Comparison of ENCODE assay signal across 1 cellular context in the genomic region with DNA sequence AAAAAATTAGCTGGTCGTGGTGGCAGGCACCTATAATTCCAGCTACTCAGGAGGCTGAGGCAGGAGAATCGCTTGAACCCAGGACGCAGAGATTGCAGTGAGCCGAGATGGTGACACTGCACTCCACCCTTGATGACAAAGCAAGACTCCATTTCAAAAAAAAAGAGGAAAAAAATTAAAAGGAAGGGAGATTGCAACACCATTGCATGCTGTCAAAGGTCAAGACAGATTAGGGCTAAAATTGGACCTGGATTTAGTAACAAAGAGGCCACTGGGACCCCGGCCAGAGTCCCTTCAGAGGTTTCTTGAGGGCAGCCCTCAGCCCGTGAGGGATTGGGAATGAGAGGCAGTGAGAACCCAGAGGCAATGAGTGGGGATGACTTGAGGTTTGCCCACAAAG.
TF ChIP-seq lines count a peak whose summit lies in the region.

No MANE protein-coding gene starts in this region.

TF ChIP-seq in K562, 482 proteins besides CTCF, POLR2A, EP300 and RAD21 (continued from another document and continues in another):
- TF ChIP-seq, protein P1, sequence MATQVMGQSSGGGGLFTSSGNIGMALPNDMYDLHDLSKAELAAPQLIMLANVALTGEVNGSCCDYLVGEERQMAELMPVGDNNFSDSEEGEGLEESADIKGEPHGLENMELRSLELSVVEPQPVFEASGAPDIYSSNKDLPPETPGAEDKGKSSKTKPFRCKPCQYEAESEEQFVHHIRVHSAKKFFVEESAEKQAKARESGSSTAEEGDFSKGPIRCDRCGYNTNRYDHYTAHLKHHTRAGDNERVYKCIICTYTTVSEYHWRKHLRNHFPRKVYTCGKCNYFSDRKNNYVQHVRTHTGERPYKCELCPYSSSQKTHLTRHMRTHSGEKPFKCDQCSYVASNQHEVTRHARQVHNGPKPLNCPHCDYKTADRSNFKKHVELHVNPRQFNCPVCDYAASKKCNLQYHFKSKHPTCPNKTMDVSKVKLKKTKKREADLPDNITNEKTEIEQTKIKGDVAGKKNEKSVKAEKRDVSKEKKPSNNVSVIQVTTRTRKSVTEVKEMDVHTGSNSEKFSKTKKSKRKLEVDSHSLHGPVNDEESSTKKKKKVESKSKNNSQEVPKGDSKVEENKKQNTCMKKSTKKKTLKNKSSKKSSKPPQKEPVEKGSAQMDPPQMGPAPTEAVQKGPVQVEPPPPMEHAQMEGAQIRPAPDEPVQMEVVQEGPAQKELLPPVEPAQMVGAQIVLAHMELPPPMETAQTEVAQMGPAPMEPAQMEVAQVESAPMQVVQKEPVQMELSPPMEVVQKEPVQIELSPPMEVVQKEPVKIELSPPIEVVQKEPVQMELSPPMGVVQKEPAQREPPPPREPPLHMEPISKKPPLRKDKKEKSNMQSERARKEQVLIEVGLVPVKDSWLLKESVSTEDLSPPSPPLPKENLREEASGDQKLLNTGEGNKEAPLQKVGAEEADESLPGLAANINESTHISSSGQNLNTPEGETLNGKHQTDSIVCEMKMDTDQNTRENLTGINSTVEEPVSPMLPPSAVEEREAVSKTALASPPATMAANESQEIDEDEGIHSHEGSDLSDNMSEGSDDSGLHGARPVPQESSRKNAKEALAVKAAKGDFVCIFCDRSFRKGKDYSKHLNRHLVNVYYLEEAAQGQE (CRISPR knock-in tag; IDR thresholded peaks at IDR 0.05; ENCODE audit: low read depth) = no peak
- TF ChIP-seq, protein P2, sequence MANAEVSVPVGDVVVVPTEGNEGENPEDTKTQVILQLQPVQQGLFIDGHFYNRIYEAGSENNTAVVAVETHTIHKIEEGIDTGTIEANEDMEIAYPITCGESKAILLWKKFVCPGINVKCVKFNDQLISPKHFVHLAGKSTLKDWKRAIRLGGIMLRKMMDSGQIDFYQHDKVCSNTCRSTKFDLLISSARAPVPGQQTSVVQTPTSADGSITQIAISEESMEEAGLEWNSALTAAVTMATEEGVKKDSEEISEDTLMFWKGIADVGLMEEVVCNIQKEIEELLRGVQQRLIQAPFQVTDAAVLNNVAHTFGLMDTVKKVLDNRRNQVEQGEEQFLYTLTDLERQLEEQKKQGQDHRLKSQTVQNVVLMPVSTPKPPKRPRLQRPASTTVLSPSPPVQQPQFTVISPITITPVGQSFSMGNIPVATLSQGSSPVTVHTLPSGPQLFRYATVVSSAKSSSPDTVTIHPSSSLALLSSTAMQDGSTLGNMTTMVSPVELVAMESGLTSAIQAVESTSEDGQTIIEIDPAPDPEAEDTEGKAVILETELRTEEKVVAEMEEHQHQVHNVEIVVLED (CRISPR knock-in tag; IDR thresholded peaks at IDR 0.05) = no peak
- TF ChIP-seq U2AF2 (optimal IDR thresholded peaks at IDR 0.05; ENCODE audit: low read depth, low read length) (no peak), BACH1 (tag; IDR thresholded peaks at IDR 0.05) (no peak), NR2C1 (IDR thresholded peaks at IDR 0.05) (peak; percentile 83), NR2C1 (tag; IDR thresholded peaks at IDR 0.05) (peak; percentile 91), ADNP (tag; IDR thresholded peaks at IDR 0.05) (no peak), ZNF316 (IDR thresholded peaks at IDR 0.05) (peak; percentile 88), DNMT1 (IDR thresholded peaks at IDR 0.05) (no peak), HDAC2 (IDR thresholded peaks at IDR 0.05) (peak; percentile 44; the same call in 1 of the 2 replicates), SMARCE1 (IDR thresholded peaks at IDR 0.05) (peak; percentile 66; the same call in 1 of the 2 replicates), SLC30A9 (CRISPR knock-in tag; IDR thresholded peaks at IDR 0.05) (no peak), PTTG1 (tag; IDR thresholded peaks at IDR 0.05; ENCODE audit: low read depth) (no peak), SIN3B (IDR thresholded peaks at IDR 0.05; ENCODE audit: low read depth) (no peak), ZFP30 (CRISPR knock-in tag; IDR thresholded peaks at IDR 0.05; ENCODE audit: borderline replicate concordance) (no peak), EWSR1 (IDR thresholded peaks at IDR 0.05; ENCODE audit: borderline replicate concordance, low read depth, partially characterized antibody) (no peak), SP1 (CRISPR knock-in tag; IDR thresholded peaks at IDR 0.05) (no peak), STAT5B (CRISPR knock-in tag; IDR thresholded peaks at IDR 0.05) (no peak), FOXK2 (conservative IDR thresholded peaks at IDR 0.05 in 1 of 2, IDR thresholded peaks at IDR 0.05 in 1 of 2; ENCODE audit: low read depth in 2 of 2) (no peak), ARID2 (IDR thresholded peaks at IDR 0.05) (no peak), POU5F1 (IDR thresholded peaks at IDR 0.05; ENCODE audit: borderline replicate concordance, low read depth, low read length, partially characterized antibody) (no peak), KDM1A (IDR thresholded peaks at IDR 0.05) (peak; percentile 56 to 72; a peak in 2 of 4 replicates), MCM5 (IDR thresholded peaks at IDR 0.05; ENCODE audit: low read depth) (no peak), GATA2 (CRISPR knock-in tag; IDR thresholded peaks at IDR 0.05) (no peak), ZNF232 (CRISPR knock-in tag; IDR thresholded peaks at IDR 0.05) (no peak), NELFE (IDR thresholded peaks at IDR 0.05; ENCODE audit: insufficient read depth, insufficient read length) (no peak), LEF1 (IDR thresholded peaks at IDR 0.05) (peak; percentile 60; the same call in 1 of the 2 replicates), HMG20B (CRISPR knock-in tag; IDR thresholded peaks at IDR 0.05) (no peak), IFI16 (CRISPR knock-in tag; IDR thresholded peaks at IDR 0.05) (no peak), ZNF695 (CRISPR knock-in tag; IDR thresholded peaks at IDR 0.05) (no peak), ZNF717 (CRISPR knock-in tag; IDR thresholded peaks at IDR 0.05) (no peak), TSC22D4 (tag; IDR thresholded peaks at IDR 0.05) (no peak), ZNF583 (CRISPR knock-in tag; IDR thresholded peaks at IDR 0.05) (no peak), SMAD2 (IDR thresholded peaks at IDR 0.05; ENCODE audit: low read depth, low read length) (no peak), NFIC (IDR thresholded peaks at IDR 0.05) (no peak), TARDBP (IDR thresholded peaks at IDR 0.05) (no peak), ZNF696 (CRISPR knock-in tag; conservative IDR thresholded peaks at IDR 0.05) (no peak), SMARCA5 (IDR thresholded peaks at IDR 0.05) (no peak), CREB1 (IDR thresholded peaks at IDR 0.05) (no peak), CREB1 (CRISPR knock-in tag; IDR thresholded peaks at IDR 0.05) (no peak), NR2F6 (CRISPR knock-in tag; IDR thresholded peaks at IDR 0.05) (0 out of 2 replicates have a peak, but pooled peaks have one; percentile 34), ZKSCAN1 (IDR thresholded peaks at IDR 0.05; ENCODE audit: low read depth, low read length) (no peak), MCM2 (IDR thresholded peaks at IDR 0.05; ENCODE audit: low read depth) (no peak), PPARD (CRISPR knock-in tag; IDR thresholded peaks at IDR 0.05) (no peak), CEBPB (tag; IDR thresholded peaks at IDR 0.05) (peak; percentile 98), HNRNPUL1 (IDR thresholded peaks at IDR 0.05; ENCODE audit: low read length) (no peak), GABPB2 (CRISPR knock-in tag; conservative IDR thresholded peaks at IDR 0.05) (no peak), YBX1 (IDR thresholded peaks at IDR 0.05) (no peak), CBFA2T3 (IDR thresholded peaks at IDR 0.05) (no peak), ZNF584 (CRISPR knock-in tag; IDR thresholded peaks at IDR 0.05; ENCODE audit: low read depth) (no peak), ZNF143 (CRISPR knock-in tag; IDR thresholded peaks at IDR 0.05) (no peak), SETDB1 (IDR thresholded peaks at IDR 0.05; ENCODE audit: low read length) (no peak)
- TF ChIP-seq, protein P3, sequence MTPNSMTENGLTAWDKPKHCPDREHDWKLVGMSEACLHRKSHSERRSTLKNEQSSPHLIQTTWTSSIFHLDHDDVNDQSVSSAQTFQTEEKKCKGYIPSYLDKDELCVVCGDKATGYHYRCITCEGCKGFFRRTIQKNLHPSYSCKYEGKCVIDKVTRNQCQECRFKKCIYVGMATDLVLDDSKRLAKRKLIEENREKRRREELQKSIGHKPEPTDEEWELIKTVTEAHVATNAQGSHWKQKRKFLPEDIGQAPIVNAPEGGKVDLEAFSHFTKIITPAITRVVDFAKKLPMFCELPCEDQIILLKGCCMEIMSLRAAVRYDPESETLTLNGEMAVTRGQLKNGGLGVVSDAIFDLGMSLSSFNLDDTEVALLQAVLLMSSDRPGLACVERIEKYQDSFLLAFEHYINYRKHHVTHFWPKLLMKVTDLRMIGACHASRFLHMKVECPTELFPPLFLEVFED (CRISPR knock-in tag; conservative IDR thresholded peaks at IDR 0.05) = no peak
- TF ChIP-seq, protein P4, sequence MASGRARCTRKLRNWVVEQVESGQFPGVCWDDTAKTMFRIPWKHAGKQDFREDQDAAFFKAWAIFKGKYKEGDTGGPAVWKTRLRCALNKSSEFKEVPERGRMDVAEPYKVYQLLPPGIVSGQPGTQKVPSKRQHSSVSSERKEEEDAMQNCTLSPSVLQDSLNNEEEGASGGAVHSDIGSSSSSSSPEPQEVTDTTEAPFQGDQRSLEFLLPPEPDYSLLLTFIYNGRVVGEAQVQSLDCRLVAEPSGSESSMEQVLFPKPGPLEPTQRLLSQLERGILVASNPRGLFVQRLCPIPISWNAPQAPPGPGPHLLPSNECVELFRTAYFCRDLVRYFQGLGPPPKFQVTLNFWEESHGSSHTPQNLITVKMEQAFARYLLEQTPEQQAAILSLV (tag; IDR thresholded peaks at IDR 0.05) = 0 out of 2 replicates have a peak, but pooled peaks have one; percentile 20
- TF ChIP-seq, protein P5, sequence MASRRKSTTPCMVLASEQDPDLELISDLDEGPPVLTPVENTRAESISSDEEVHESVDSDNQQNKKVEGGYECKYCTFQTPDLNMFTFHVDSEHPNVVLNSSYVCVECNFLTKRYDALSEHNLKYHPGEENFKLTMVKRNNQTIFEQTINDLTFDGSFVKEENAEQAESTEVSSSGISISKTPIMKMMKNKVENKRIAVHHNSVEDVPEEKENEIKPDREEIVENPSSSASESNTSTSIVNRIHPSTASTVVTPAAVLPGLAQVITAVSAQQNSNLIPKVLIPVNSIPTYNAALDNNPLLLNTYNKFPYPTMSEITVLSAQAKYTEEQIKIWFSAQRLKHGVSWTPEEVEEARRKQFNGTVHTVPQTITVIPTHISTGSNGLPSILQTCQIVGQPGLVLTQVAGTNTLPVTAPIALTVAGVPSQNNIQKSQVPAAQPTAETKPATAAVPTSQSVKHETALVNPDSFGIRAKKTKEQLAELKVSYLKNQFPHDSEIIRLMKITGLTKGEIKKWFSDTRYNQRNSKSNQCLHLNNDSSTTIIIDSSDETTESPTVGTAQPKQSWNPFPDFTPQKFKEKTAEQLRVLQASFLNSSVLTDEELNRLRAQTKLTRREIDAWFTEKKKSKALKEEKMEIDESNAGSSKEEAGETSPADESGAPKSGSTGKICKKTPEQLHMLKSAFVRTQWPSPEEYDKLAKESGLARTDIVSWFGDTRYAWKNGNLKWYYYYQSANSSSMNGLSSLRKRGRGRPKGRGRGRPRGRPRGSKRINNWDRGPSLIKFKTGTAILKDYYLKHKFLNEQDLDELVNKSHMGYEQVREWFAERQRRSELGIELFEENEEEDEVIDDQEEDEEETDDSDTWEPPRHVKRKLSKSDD (conservative IDR thresholded peaks at IDR 0.05; ENCODE audit: low read length) = no peak
- TF ChIP-seq, protein P6, sequence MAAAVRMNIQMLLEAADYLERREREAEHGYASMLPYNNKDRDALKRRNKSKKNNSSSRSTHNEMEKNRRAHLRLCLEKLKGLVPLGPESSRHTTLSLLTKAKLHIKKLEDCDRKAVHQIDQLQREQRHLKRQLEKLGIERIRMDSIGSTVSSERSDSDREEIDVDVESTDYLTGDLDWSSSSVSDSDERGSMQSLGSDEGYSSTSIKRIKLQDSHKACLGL (CRISPR knock-in tag; IDR thresholded peaks at IDR 0.05; ENCODE audit: borderline replicate concordance, poor library complexity, severe bottlenecking) = no peak
- TF ChIP-seq, protein P7, sequence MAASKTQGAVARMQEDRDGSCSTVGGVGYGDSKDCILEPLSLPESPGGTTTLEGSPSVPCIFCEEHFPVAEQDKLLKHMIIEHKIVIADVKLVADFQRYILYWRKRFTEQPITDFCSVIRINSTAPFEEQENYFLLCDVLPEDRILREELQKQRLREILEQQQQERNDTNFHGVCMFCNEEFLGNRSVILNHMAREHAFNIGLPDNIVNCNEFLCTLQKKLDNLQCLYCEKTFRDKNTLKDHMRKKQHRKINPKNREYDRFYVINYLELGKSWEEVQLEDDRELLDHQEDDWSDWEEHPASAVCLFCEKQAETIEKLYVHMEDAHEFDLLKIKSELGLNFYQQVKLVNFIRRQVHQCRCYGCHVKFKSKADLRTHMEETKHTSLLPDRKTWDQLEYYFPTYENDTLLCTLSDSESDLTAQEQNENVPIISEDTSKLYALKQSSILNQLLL (CRISPR knock-in tag; IDR thresholded peaks at IDR 0.05; ENCODE audit: borderline replicate concordance) = no peak
- TF ChIP-seq, protein P8, sequence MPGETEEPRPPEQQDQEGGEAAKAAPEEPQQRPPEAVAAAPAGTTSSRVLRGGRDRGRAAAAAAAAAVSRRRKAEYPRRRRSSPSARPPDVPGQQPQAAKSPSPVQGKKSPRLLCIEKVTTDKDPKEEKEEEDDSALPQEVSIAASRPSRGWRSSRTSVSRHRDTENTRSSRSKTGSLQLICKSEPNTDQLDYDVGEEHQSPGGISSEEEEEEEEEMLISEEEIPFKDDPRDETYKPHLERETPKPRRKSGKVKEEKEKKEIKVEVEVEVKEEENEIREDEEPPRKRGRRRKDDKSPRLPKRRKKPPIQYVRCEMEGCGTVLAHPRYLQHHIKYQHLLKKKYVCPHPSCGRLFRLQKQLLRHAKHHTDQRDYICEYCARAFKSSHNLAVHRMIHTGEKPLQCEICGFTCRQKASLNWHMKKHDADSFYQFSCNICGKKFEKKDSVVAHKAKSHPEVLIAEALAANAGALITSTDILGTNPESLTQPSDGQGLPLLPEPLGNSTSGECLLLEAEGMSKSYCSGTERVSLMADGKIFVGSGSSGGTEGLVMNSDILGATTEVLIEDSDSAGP (CRISPR knock-in tag; IDR thresholded peaks at IDR 0.05) = no peak
- TF ChIP-seq, protein P9, sequence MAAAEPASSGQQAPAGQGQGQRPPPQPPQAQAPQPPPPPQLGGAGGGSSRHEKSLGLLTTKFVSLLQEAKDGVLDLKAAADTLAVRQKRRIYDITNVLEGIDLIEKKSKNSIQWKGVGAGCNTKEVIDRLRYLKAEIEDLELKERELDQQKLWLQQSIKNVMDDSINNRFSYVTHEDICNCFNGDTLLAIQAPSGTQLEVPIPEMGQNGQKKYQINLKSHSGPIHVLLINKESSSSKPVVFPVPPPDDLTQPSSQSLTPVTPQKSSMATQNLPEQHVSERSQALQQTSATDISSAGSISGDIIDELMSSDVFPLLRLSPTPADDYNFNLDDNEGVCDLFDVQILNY (CRISPR knock-in tag; IDR thresholded peaks at IDR 0.05) = no peak
- TF ChIP-seq, protein P10, sequence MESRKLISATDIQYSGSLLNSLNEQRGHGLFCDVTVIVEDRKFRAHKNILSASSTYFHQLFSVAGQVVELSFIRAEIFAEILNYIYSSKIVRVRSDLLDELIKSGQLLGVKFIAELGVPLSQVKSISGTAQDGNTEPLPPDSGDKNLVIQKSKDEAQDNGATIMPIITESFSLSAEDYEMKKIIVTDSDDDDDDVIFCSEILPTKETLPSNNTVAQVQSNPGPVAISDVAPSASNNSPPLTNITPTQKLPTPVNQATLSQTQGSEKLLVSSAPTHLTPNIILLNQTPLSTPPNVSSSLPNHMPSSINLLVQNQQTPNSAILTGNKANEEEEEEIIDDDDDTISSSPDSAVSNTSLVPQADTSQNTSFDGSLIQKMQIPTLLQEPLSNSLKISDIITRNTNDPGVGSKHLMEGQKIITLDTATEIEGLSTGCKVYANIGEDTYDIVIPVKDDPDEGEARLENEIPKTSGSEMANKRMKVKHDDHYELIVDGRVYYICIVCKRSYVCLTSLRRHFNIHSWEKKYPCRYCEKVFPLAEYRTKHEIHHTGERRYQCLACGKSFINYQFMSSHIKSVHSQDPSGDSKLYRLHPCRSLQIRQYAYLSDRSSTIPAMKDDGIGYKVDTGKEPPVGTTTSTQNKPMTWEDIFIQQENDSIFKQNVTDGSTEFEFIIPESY (CRISPR knock-in tag; IDR thresholded peaks at IDR 0.05) = no peak
